8 cellular contexts compared by ENCODE assay signal in the genomic region with DNA sequence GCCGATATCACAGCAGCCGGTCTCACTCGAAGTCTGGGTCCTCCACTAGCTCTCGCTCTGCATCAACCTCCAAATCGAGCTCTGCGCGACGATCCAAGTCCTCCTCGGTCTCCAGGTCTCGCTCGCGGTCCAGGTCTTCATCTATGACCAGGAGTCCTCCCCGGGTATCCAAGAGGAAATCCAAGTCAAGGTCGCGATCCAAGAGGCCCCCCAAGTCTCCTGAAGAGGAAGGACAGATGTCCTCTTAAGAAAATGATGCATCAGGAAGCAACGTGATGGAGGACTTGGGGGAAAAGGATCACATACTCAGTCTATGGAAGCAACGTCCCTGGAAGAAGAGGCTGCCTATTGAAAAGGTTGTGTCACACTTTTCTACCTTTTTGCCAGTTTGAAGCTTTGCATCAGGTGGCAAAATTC. TPM values are rescaled to one million over a fixed set of nuclear protein-coding genes. Genes with fewer than 3 reads are reported as not detected.
DNase-seq lines count a peak whose midpoint lies in the region; ATAC-seq and TF ChIP-seq lines count a peak whose summit lies in the region.

No MANE protein-coding gene starts in this region.

- in situ Hi-C loops in GM23248 (cut with MboI): no loop called here

- peak overlapping the region; percentile 91 for H2AFZ ChIP-seq in GM23248

- peaks cover 34% of the 10 kb centered on the region for H3K79me2 ChIP-seq in GM23248 (ENCODE audit: insufficient read depth)

- POLR2A ChIA-PET in AG04449 (lab: Yijun Ruan, JAX): interaction anchor here (0.9 to 3.0 kb wide), 9 partner anchors 11 to 445 kb away, joined by 3 to 28 read pairs (median 4); a partner anchor contains a TSS

- no peak for TF ChIP-seq CTCF in AG04449 (IDR thresholded peaks at IDR 0.05; ENCODE audit: insufficient read depth, low read length, missing control alignments)
- TF ChIP-seq CTCF in WERI-Rb-1 (IDR thresholded peaks at IDR 0.05; ENCODE audit: low read depth, low read length): no peak
- no peak for TF ChIP-seq CTCF in fibroblast of pulmonary artery (IDR thresholded peaks at IDR 0.05; ENCODE audit: low read length, missing control alignments)
- TF ChIP-seq CTCF in omental fat pad (IDR thresholded peaks at IDR 0.05): no peak

- H3K4me3 ChIP-seq in AG04449 (ENCODE audit: low read depth, low read length) (peak overlapping the region; percentile 81), GM23248 (peak overlapping the region; percentile 99), WERI-Rb-1 (ENCODE audit: low read depth, low read length) (peak overlapping the region; percentile 99), fibroblast of pulmonary artery (replicated peaks; ENCODE audit: low read depth, low read length) (peak overlapping the region; percentile 70)

- H3F3A ChIP-seq in GM23248 (ENCODE audit: insufficient read depth): peaks cover 23% of the 10 kb centered on the region

- ATAC-seq in omental fat pad (ENCODE audit: low FRiP score): no peak
- no peak for ATAC-seq in GM18520 (IDR thresholded peaks at IDR 0.05; ENCODE audit: unreplicated experiment)

- H3K4me2 ChIP-seq in GM23248 (ENCODE audit: unreplicated experiment): peak overlapping the region; percentile 98

- H3K9me2 ChIP-seq in GM23248 (ENCODE audit: insufficient read depth): no peaks in the 10 kb centered on the region

- H3K4me1 ChIP-seq in GM23248 (ENCODE audit: insufficient read depth): peaks cover 12% of the 10 kb centered on the region

- DNase-seq in AG04449 (ENCODE audit: low read depth, low spot score) (no peak), GM23248 (no peak), WERI-Rb-1 (no peak), fibroblast of pulmonary artery (ENCODE audit: low read depth) (no peak), omental fat pad (ENCODE audit: low spot score) (peak; percentile 42), HuH-7.5 (ENCODE audit: low spot score) (no peak), NCI-H1694 treated with DMSO at 0.1 percent for 48 hours (lab: John Stamatoyannopoulos, UW) (no peak)

- CTCF ChIA-PET in AG04449 (lab: Yijun Ruan, JAX): interaction anchor here (0.9 to 13.8 kb wide), 27 partner anchors 9 to 1359 kb away, joined by 3 to 299 read pairs (median 5); a partner anchor contains a TSS

- H3K27ac ChIP-seq in GM23248 (peak overlapping the region; percentile 85), WERI-Rb-1 (peak overlapping the region; percentile 91)

- H4K20me1 ChIP-seq in GM23248 (ENCODE audit: insufficient read depth): no peaks in the 10 kb centered on the region

- WGBS in GM23248 (ENCODE audit: low coverage in 1 of 2, low lambda C conversion rate in 2 of 2, missing lambda C conversion rate in 2 of 2), 2 experiments: 1 to 2% methylated on average over 17 of the region's 17 CpGs

- no peaks in the 10 kb centered on the region for H3K9me3 ChIP-seq in GM23248 (ENCODE audit: low read depth)
- H3K9me3 ChIP-seq in WERI-Rb-1 (ENCODE audit: severe bottlenecking): no peaks in the 10 kb centered on the region

- peak overlapping the region; percentile 93 for H3K9ac ChIP-seq in GM23248

- no peaks in the 10 kb centered on the region for H3K27me3 ChIP-seq in GM23248 (replicated peaks; ENCODE audit: insufficient read depth)
- no peaks in the 10 kb centered on the region for H3K27me3 ChIP-seq in WERI-Rb-1 (ENCODE audit: insufficient read depth, low read depth, severe bottlenecking)

- H3K36me3 ChIP-seq in GM23248 (ENCODE audit: low read depth) (no peaks in the 10 kb centered on the region), WERI-Rb-1 (peaks cover 4% of the 10 kb centered on the region; the same call in 1 of the 2 replicates)

RNA-seq across cellular contexts. Expression of a gene that starts 1.1 kb away (rescaled TPM):
- total RNA-seq in GM23248 (2014; rRNA removed; shearing (Covaris generic)): 14.8 and 27.7 TPM in 2 replicates
- polyA plus RNA-seq in GM23248 (2016; fragmentation: Nextera tagmentation; extraction: Ambion mirVana): 33.3 and 39.4 TPM in 2 replicates
- 10 to 100 TPM; 22.5 to 32.9 (median 25.6) TPM for total RNA-seq in omental fat pad

RNA-seq across cellular contexts. Expression of a gene that starts 18.6 kb away (rescaled TPM):
- total RNA-seq in GM23248 (2014; rRNA removed; shearing (Covaris generic)): not detected in 2 replicates
- not detected in 2 replicates for polyA plus RNA-seq in GM23248 (2016; fragmentation: Nextera tagmentation; extraction: Ambion mirVana)
- not detected for total RNA-seq in omental fat pad

RNA-seq across cellular contexts. Expression of a gene that starts 21.8 kb away (rescaled TPM):
- total RNA-seq in GM23248 (2014; rRNA removed; shearing (Covaris generic)): 33.7 and 35.9 TPM in 2 replicates
- polyA plus RNA-seq in GM23248 (2016; fragmentation: Nextera tagmentation; extraction: Ambion mirVana): 15.5 and 16.1 TPM in 2 replicates
- 10 to 100 TPM; 18.2 to 59.1 (median 27.3) TPM for total RNA-seq in omental fat pad

RNA-seq across cellular contexts. Expression of a gene that starts 42.8 kb away (rescaled TPM):
- not detected in 2 replicates for total RNA-seq in GM23248 (2014; rRNA removed; shearing (Covaris generic))
- polyA plus RNA-seq in GM23248 (2016; fragmentation: Nextera tagmentation; extraction: Ambion mirVana): not detected in 2 replicates
- not detected for total RNA-seq in omental fat pad
